Comparison of ENCODE assay signal across 8 cellular contexts in genomic region chr15:31352911-31353811, GRCh38. TPM values are rescaled to one million over a fixed set of nuclear protein-coding genes. Genes with fewer than 3 reads are reported as not detected.
DNase-seq lines count a peak whose midpoint lies in the region; ATAC-seq and TF ChIP-seq lines count a peak whose summit lies in the region.

No MANE protein-coding gene starts in this region.

- CTCF ChIA-PET in activated CD4-positive, alpha-beta T cell treated with anti-CD3 and anti-CD28 coated beads for 36 hours (lab: Charles Lee): interaction anchor here (0.6 to 1.2 kb wide), 7 partner anchors 11 to 93 kb away, joined by 3 to 6 read pairs (median 3); no protein-coding TSS in a partner anchor
- CTCF ChIA-PET in activated CD4-positive, alpha-beta memory T cell treated with anti-CD3 and anti-CD28 coated beads for 36 hours (lab: Charles Lee): interaction anchor here (1.1 to 2.0 kb wide), 4 partner anchors 12 to 135 kb away, joined by 4 to 7 read pairs (median 5); no protein-coding TSS in a partner anchor

- no peak overlapping the region for H2BK12ac ChIP-seq in neuronal stem cell (ENCODE audit: low read length)

- H3K4me1 ChIP-seq in fibroblast of lung (ENCODE audit: control insufficient read depth, extremely low read depth, insufficient read depth, low read length): peaks cover 21% of the 10 kb centered on the region
- H3K4me1 ChIP-seq in neuronal stem cell (ENCODE audit: control insufficient read depth in 2 of 2, insufficient read depth in 1 of 2, low read depth in 1 of 2, low read length in 2 of 2): peaks cover 20 to 27% of the 10 kb centered on the region in 2 donors

- no peaks in the 10 kb centered on the region for H4K20me1 ChIP-seq in fibroblast of lung (ENCODE audit: control insufficient read depth, extremely low read depth, insufficient read depth, low read length)

- H3K4me3 ChIP-seq in NB4 (ENCODE audit: low read depth, low read length) (peak overlapping the region; percentile 25), fibroblast of lung (replicated peaks in 1 of 4; ENCODE audit: control extremely low read depth in 1 of 4, insufficient read depth in 1 of 4, low read depth in 3 of 4, low read length in 4 of 4) (peak overlapping the region in 2 of 4 experiments; percentile 16 to 28), neuronal stem cell (ENCODE audit: low read length in 2 of 2) (no peak overlapping the region)

- H3K9me3 ChIP-seq in fibroblast of lung (ENCODE audit: control insufficient read depth, insufficient read depth, low read depth, low read length): no peaks in the 10 kb centered on the region
- H3K9me3 ChIP-seq in neuronal stem cell (replicated peaks in 1 of 2; ENCODE audit: control insufficient read depth in 2 of 2, insufficient read depth in 1 of 2, low read depth in 1 of 2, low read length in 2 of 2): no peaks in the 10 kb centered on the region

- H3K79me1 ChIP-seq in neuronal stem cell (ENCODE audit: low read depth, low read length): peaks cover 10% of the 10 kb centered on the region

- intact Hi-C loops in activated CD4-positive, alpha-beta T cell treated with anti-CD3 and anti-CD28 coated beads for 36 hours (cut with DNase I, micrococcal nuclease): no loop called here
- intact Hi-C loops in activated CD4-positive, alpha-beta memory T cell treated with anti-CD3 and anti-CD28 coated beads for 36 hours (cut with micrococcal nuclease): no loop called here

- H3K23ac ChIP-seq in neuronal stem cell (ENCODE audit: low read depth, low read length, poor library complexity): peak overlapping the region; percentile 40

- no peak overlapping the region for H2AK5ac ChIP-seq in neuronal stem cell (ENCODE audit: low read depth, low read length)

- H2BK120ac ChIP-seq in neuronal stem cell (ENCODE audit: low read depth, low read length): no peak overlapping the region

- no CpG with 5 or more reads among the region's 14 CpGs for WGBS in neuronal stem cell (ENCODE audit: extremely low coverage in 2 of 2, insufficient read length in 2 of 2, insufficient replicate concordance in 1 of 2), 2 donors

- H3K4ac ChIP-seq in neuronal stem cell (ENCODE audit: low read length): no peak overlapping the region

- peak overlapping the region; percentile 98 for H3K27ac Mint-ChIP-seq in activated CD4-positive, alpha-beta T cell treated with anti-CD3 and anti-CD28 coated beads for 36 hours
- peak overlapping the region; percentile 94 for H3K27ac Mint-ChIP-seq in HFFc6
- peak overlapping the region; percentile 94 for H3K27ac Mint-ChIP-seq in activated CD4-positive, alpha-beta memory T cell treated with anti-CD3 and anti-CD28 coated beads for 36 hours

- H3K27me3 Mint-ChIP-seq in activated CD4-positive, alpha-beta T cell treated with anti-CD3 and anti-CD28 coated beads for 36 hours: no peaks in the 10 kb centered on the region
- peaks cover 2% of the 10 kb centered on the region; the same call in 1 of the 2 replicates for H3K27me3 Mint-ChIP-seq in HFFc6 (ENCODE audit: insufficient read depth)
- H3K27me3 Mint-ChIP-seq in activated CD4-positive, alpha-beta memory T cell treated with anti-CD3 and anti-CD28 coated beads for 36 hours: no peaks in the 10 kb centered on the region

- H3K9me3 Mint-ChIP-seq in activated CD4-positive, alpha-beta T cell treated with anti-CD3 and anti-CD28 coated beads for 36 hours (ENCODE audit: low read depth): peaks cover 8% of the 10 kb centered on the region
- no peaks in the 10 kb centered on the region for H3K9me3 Mint-ChIP-seq in HFFc6
- H3K9me3 Mint-ChIP-seq in activated CD4-positive, alpha-beta memory T cell treated with anti-CD3 and anti-CD28 coated beads for 36 hours: peaks cover 4% of the 10 kb centered on the region

- H2AFZ ChIP-seq in fibroblast of lung (ENCODE audit: low read length) (no peak overlapping the region), neuronal stem cell (ENCODE audit: low read length) (no peak overlapping the region)

- no peak overlapping the region for H3K14ac ChIP-seq in neuronal stem cell (ENCODE audit: low read length)

- H3K27ac ChIP-seq in fibroblast of lung (ENCODE audit: insufficient read depth, low read length) (peak overlapping the region; percentile 91), neuronal stem cell (replicated peaks; ENCODE audit: low read length) (no peak overlapping the region)

- peak overlapping the region; percentile 71 for H3K18ac ChIP-seq in neuronal stem cell (ENCODE audit: low read length)

- peak overlapping the region; percentile 62 for H3K4me3 Mint-ChIP-seq in activated CD4-positive, alpha-beta T cell treated with anti-CD3 and anti-CD28 coated beads for 36 hours
- peak overlapping the region; percentile 71 for H3K4me3 Mint-ChIP-seq in HFFc6
- H3K4me3 Mint-ChIP-seq in activated CD4-positive, alpha-beta memory T cell treated with anti-CD3 and anti-CD28 coated beads for 36 hours: peak overlapping the region; percentile 63

- no peak overlapping the region for H2BK5ac ChIP-seq in neuronal stem cell (ENCODE audit: low read length)

- H3K4me1 Mint-ChIP-seq in activated CD4-positive, alpha-beta T cell treated with anti-CD3 and anti-CD28 coated beads for 36 hours: peaks cover 99% of the 10 kb centered on the region
- H3K4me1 Mint-ChIP-seq in HFFc6 (ENCODE audit: low read depth): peaks cover 71% of the 10 kb centered on the region
- H3K4me1 Mint-ChIP-seq in activated CD4-positive, alpha-beta memory T cell treated with anti-CD3 and anti-CD28 coated beads for 36 hours (ENCODE audit: low read depth): peaks cover 99% of the 10 kb centered on the region

- H3K36me3 ChIP-seq in fibroblast of lung (ENCODE audit: control insufficient read depth, insufficient read depth, low read length): no peaks in the 10 kb centered on the region
- peaks cover 0 to 13% of the 10 kb centered on the region in 2 donors for H3K36me3 ChIP-seq in neuronal stem cell (replicated peaks in 1 of 2; ENCODE audit: control insufficient read depth in 2 of 2, insufficient read depth in 2 of 2, low read length in 2 of 2)

- DNase-seq in activated CD4-positive, alpha-beta T cell treated with anti-CD3 and anti-CD28 coated beads for 36 hours: peak; percentile 74
- DNase-seq in activated CD4-positive, alpha-beta T cell treated with anti-CD3 and anti-CD28 coated beads, Interleukin-2, amount 50 U/mL, for 1 hour: no peak
- DNase-seq in HFFc6 (peak; percentile 81), NB4 (ENCODE audit: low read depth) (peak; percentile 92), fibroblast of lung (ENCODE audit: low read depth in 2 of 2) (peak; percentile 89 to 91), neuronal stem cell (ENCODE audit: low spot score) (no peak), NCI-H1436 treated with DMSO at 0.1 percent for 48 hours (lab: John Stamatoyannopoulos, UW) (no peak)
- DNase-seq in activated CD4-positive, alpha-beta memory T cell treated with anti-CD3 and anti-CD28 coated beads for 36 hours: peak; percentile 71

- H3K36me3 Mint-ChIP-seq in activated CD4-positive, alpha-beta T cell treated with anti-CD3 and anti-CD28 coated beads for 36 hours (ENCODE audit: low read depth): peaks cover 65% of the 10 kb centered on the region
- no peaks in the 10 kb centered on the region for H3K36me3 Mint-ChIP-seq in HFFc6 (ENCODE audit: low read depth)
- H3K36me3 Mint-ChIP-seq in activated CD4-positive, alpha-beta memory T cell treated with anti-CD3 and anti-CD28 coated beads for 36 hours: peaks cover 42% of the 10 kb centered on the region

- H3K79me2 ChIP-seq in fibroblast of lung (ENCODE audit: control insufficient read depth, insufficient read depth, low read length): peaks cover 60% of the 10 kb centered on the region

- peak overlapping the region; percentile 88 for H3K4me2 ChIP-seq in fibroblast of lung (ENCODE audit: extremely low read depth, insufficient read depth, low read length)
- no peak overlapping the region for H3K4me2 ChIP-seq in neuronal stem cell (ENCODE audit: insufficient read depth, low read length, poor library complexity, severe bottlenecking)

- H2BK15ac ChIP-seq in neuronal stem cell (ENCODE audit: low read length): no peak overlapping the region

- no peak overlapping the region for H4K8ac ChIP-seq in neuronal stem cell (ENCODE audit: low read depth, low read length)

- TF ChIP-seq POLR2A in NB4 (IDR thresholded peaks at IDR 0.05; ENCODE audit: extremely low read depth, insufficient read length): no peak

- ATAC-seq in activated CD4-positive, alpha-beta T cell treated with anti-CD3 and anti-CD28 coated beads for 36 hours: peak; percentile 27

- peak overlapping the region; percentile 59 for H3K9ac ChIP-seq in fibroblast of lung (ENCODE audit: insufficient read depth, low read length)
- H3K9ac ChIP-seq in neuronal stem cell (ENCODE audit: low read depth, low read length, poor library complexity): no peak overlapping the region

- H4K91ac ChIP-seq in neuronal stem cell (ENCODE audit: low read depth, low read length, poor library complexity): no peak overlapping the region

- no peak for TF ChIP-seq CTCF in HFFc6 (IDR thresholded peaks at IDR 0.05)
- TF ChIP-seq CTCF in NB4 (IDR thresholded peaks at IDR 0.05; ENCODE audit: low read depth, low read length): no peak
- no peak for TF ChIP-seq CTCF in fibroblast of lung (conservative IDR thresholded peaks at IDR 0.05 in 1 of 2, IDR thresholded peaks at IDR 0.05 in 1 of 2; ENCODE audit: low read depth in 1 of 2, low read length in 2 of 2)

- POLR2A ChIA-PET in activated CD4-positive, alpha-beta T cell treated with anti-CD3 and anti-CD28 coated beads for 36 hours (lab: Charles Lee): interaction anchor here (1.0 to 1.3 kb wide), 2 partner anchors 8 to 47 kb away, joined by 3 read pairs; no protein-coding TSS in a partner anchor
- POLR2A ChIA-PET in activated CD4-positive, alpha-beta memory T cell treated with anti-CD3 and anti-CD28 coated beads for 36 hours (lab: Charles Lee): interaction anchor here (0.9 to 1.7 kb wide), 8 partner anchors 8 to 39 kb away, joined by 3 to 9 read pairs (median 4); no protein-coding TSS in a partner anchor

- no peaks in the 10 kb centered on the region for H3K27me3 ChIP-seq in fibroblast of lung (ENCODE audit: control insufficient read depth, insufficient read depth, low read length)
- H3K27me3 ChIP-seq in neuronal stem cell (ENCODE audit: control insufficient read depth in 3 of 3, insufficient read depth in 3 of 3, low read depth in 1 of 3, low read length in 3 of 3): no peaks in the 10 kb centered on the region

RNA-seq across cellular contexts. Expression of gene KLF13, which starts 26.5 kb away (rescaled TPM):
- 100 to 1,000 TPM; 147 to 212 TPM for total RNA-seq in activated CD4-positive, alpha-beta T cell treated with anti-CD3 and anti-CD28 coated beads for 36 hours
- 10 to 100 TPM; 22.5 to 29.1 (median 23.5) TPM for total RNA-seq in HFFc6 (2021; fragmentation: NEBNext Ultra II Directional; extraction: Animal tissue kit (Norgen Biotek cat#: 25700))
- 100 to 1,000 TPM; 134 to 145 TPM for total RNA-seq in activated CD4-positive, alpha-beta memory T cell treated with anti-CD3 and anti-CD28 coated beads for 36 hours
- total RNA-seq in fibroblast of lung: 28.5 and 39.6 TPM in 2 replicates
- polyA plus RNA-seq in fibroblast of lung: 29.5 and 42.9 TPM in 2 replicates
- 43.9 and 48.6 TPM in 2 replicates for polyA plus RNA-seq in fibroblast of lung (2012)
- 50.3 and 57.3 TPM in 2 replicates for polyA minus RNA-seq in fibroblast of lung (ENCODE audit: low replicate concordance)
- polyA plus RNA-seq in neuronal stem cell (2013, experiment 1 of 2): 42.9 TPM
- polyA plus RNA-seq in neuronal stem cell (2013, experiment 2 of 2): 42.1 TPM

Comparison
In these comparisons a context has a peak if more than half of its experiments do, and no peak if none do; other contexts are left out.
1. DNase-seq: peak in activated CD4-positive, alpha-beta T cell treated with anti-CD3 and anti-CD28 coated beads for 36 hours (single experiment), HFFc6 (single experiment), NB4 (single experiment), activated CD4-positive, alpha-beta memory T cell treated with anti-CD3 and anti-CD28 coated beads for 36 hours (single experiment) and fibroblast of lung (2 of 2); none in activated CD4-positive, alpha-beta T cell treated with anti-CD3 and anti-CD28 coated beads, Interleukin-2, amount 50 U/mL, for 1 hour (single experiment), neuronal stem cell (single experiment) and NCI-H1436 treated with DMSO at 0.1 percent for 48 hours (single experiment).
2. Peak in every context shown above with its lines, with median percentiles within 50 percentile points of each other: H3K27ac Mint-ChIP-seq and H3K4me3 Mint-ChIP-seq.